In the genomic region with DNA sequence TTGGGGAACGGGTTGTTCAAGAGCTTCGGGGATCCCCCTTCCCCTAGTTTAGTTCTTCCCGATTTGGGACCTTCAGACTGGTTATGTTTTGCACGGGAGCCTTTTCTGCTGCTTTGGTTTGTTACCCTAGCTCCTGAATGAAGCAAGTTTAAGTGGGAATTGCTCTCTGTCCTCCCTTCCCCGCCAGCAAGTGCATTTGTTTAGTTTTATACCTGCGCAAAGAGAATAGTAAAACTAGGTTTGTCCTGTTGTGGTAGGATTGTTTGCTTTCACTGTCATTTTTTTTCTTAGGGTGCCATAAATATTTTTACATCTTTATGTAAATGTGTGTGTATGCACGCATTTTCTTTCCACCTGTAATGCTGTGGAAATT, we compare ENCODE assay signal across 1 cellular context.
TF ChIP-seq lines count a peak whose summit lies in the region.

No MANE protein-coding gene starts in this region.

TF ChIP-seq in IMR-90, 13 proteins besides CTCF, POLR2A, EP300 and RAD21 (continued from another document):
- TF ChIP-seq, protein P1, sequence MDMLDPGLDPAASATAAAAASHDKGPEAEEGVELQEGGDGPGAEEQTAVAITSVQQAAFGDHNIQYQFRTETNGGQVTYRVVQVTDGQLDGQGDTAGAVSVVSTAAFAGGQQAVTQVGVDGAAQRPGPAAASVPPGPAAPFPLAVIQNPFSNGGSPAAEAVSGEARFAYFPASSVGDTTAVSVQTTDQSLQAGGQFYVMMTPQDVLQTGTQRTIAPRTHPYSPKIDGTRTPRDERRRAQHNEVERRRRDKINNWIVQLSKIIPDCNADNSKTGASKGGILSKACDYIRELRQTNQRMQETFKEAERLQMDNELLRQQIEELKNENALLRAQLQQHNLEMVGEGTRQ (IDR thresholded peaks at IDR 0.05; ENCODE audit: low read depth, low read length) = no peak
- TF ChIP-seq RCOR1 (IDR thresholded peaks at IDR 0.05; ENCODE audit: insufficient replicate concordance, low read length) = no peak
